In genomic region chr1:117879284-117879683, GRCh38 we compare ENCODE assay signal across 17 cellular contexts. TPM values are rescaled to one million over a fixed set of nuclear protein-coding genes. Genes with fewer than 3 reads are reported as not detected.
DNase-seq lines count a peak whose midpoint lies in the region; ATAC-seq and TF ChIP-seq lines count a peak whose summit lies in the region.
"Had no signal": no experiment of that assay in that cellular context is flagged by ENCODE, and none has a peak within 500 bp of the region (broad histone marks: within the 10 kb centered on the region; RNA-seq: fewer than 3 reads in every experiment).

No MANE protein-coding gene starts in this region.

- POLR2A ChIA-PET in HEK293 (lab: Yijun Ruan, JAX) = no interaction called here
- POLR2A ChIA-PET in IMR-90 (lab: Charles Lee; ENCODE audit: unreplicated experiment) = no interaction called here

- DNase-seq in IMR-90 (no peak), HUDEP-2 (lab: John Stamatoyannopoulos, UW; ENCODE audit: unreplicated experiment in 76 of 76) (no peak), cortex of kidney (lab: John Stamatoyannopoulos, UW) (no peak)
- no peak for DNase-seq in stimulated activated effector memory CD8-positive, alpha-beta T cell treated with anti-CD3 and anti-CD28 coated beads, Interleukin-12 subunit alpha, Interleukin-12 subunit beta, amount 100 ng/mL, for 72 hours (ENCODE audit: low spot score in 2 of 2)
- DNase-seq: 8988T; ACHN; BE2C; C1 segment of cervical spinal cord; Caco-2; Calu3; CD4-positive, alpha-beta memory T cell; CD4-positive, CD25-positive, alpha-beta regulatory T cell; DMS79 treated with DMSO at 0.1 percent for 48 hours; GF-D8 had no signal

- peaks cover 5 to 84% of the 10 kb centered on the region in 2 experiments for H3K36me3 ChIP-seq in HEK293 (ENCODE audit: control insufficient read depth in 2 of 2, insufficient read depth in 1 of 2, low read length in 2 of 2)
- H3K36me3 ChIP-seq in IMR-90 (ENCODE audit: control insufficient read depth, insufficient read depth, low read length) = peaks cover 18% of the 10 kb centered on the region

- no peak overlapping the region for H2AFZ ChIP-seq in IMR-90 (replicated peaks; ENCODE audit: low read length, poor library complexity)

- no peak for TF ChIP-seq POLR2A in IMR-90 (IDR thresholded peaks at IDR 0.05; ENCODE audit: low read depth, low read length)

- H2BK120ac ChIP-seq in IMR-90 (ENCODE audit: low read depth, low read length) = no peak overlapping the region

- no peak overlapping the region for H2AK9ac ChIP-seq in IMR-90 (replicated peaks; ENCODE audit: low read depth, low read length, poor library complexity)

- peak overlapping the region; percentile 6; the same call in 1 of the 2 replicates for H3K14ac ChIP-seq in IMR-90 (replicated peaks; ENCODE audit: low read depth, low read length)

- no peak overlapping the region; the same call in 1 of the 2 replicates for H4K5ac ChIP-seq in IMR-90 (ENCODE audit: low read depth, low read length)

- H4K8ac ChIP-seq in IMR-90 (ENCODE audit: low read depth in 2 of 2, low read length in 2 of 2) = no peak overlapping the region; a peak in 1 of 4 replicates

- peak overlapping the region; percentile 20; the same call in 1 of the 2 replicates for H3K18ac ChIP-seq in IMR-90 (ENCODE audit: low read depth, low read length)

- no peak for ATAC-seq in IMR-90 (ENCODE audit: low read depth)
- no peak for ATAC-seq in stimulated activated effector memory CD8-positive, alpha-beta T cell treated with anti-CD3 and anti-CD28 coated beads, Interleukin-12 subunit alpha, Interleukin-12 subunit beta, amount 100 ng/mL, for 72 hours

- CTCF ChIA-PET in HEK293 (lab: Yijun Ruan, JAX) (no interaction called here), IMR-90 (lab: Yijun Ruan, JAX) (no interaction called here)

- peak overlapping the region; percentile 13; the same call in 1 of the 2 replicates for H3K4ac ChIP-seq in IMR-90 (ENCODE audit: low read depth, low read length)

- no peaks in the 10 kb centered on the region for H3K27me3 ChIP-seq in IMR-90 (ENCODE audit: control insufficient read depth, insufficient read depth, low read length)
- H3K27me3 ChIP-seq: BE2C, BLaER1 had no signal

- peak overlapping the region; percentile 5; the same call in 1 of the 2 replicates for H2AK5ac ChIP-seq in IMR-90 (ENCODE audit: low read depth, low read length)

- H4K20me1 ChIP-seq in IMR-90 (ENCODE audit: insufficient read depth, low read length) = no peaks in the 10 kb centered on the region
- H4K20me1 ChIP-seq: BLaER1 had no signal

- in situ Hi-C loops in IMR-90 (cut with MboI; ENCODE audit: low sequenced_read_pairs) = loop anchor here (25.0 kb wide), 1 partner anchor 117 kb away; no protein-coding TSS in a partner anchor

- H3K4me3 ChIP-seq in HEK293 (ENCODE audit: low read depth, low read length) (no peak overlapping the region), IMR-90 (ENCODE audit: insufficient read depth, low read depth, low read length) (no peak overlapping the region)
- H3K4me3 ChIP-seq: BLaER1 had no signal

- intact Hi-C loops in IMR-90 (cut with micrococcal nuclease) = no loop called here

- TF ChIP-seq CTCF in HEK293 (tag by site-specific recombination; IDR thresholded peaks at IDR 0.05) (no peak), IMR-90 (conservative IDR thresholded peaks at IDR 0.05; ENCODE audit: low read depth, low read length) (no peak)

- BruUV-seq in IMR-90 (replicated peaks; lab: Mats Ljungman, UMichigan) = no TSS peak

- H3K4me2 ChIP-seq in IMR-90 (ENCODE audit: low read depth, low read length) = no peak overlapping the region
- H3K4me2 ChIP-seq: BLaER1 had no signal

- H2BK20ac ChIP-seq in IMR-90 (ENCODE audit: low read depth, low read length) = peak overlapping the region; percentile 8; the same call in 1 of the 2 replicates

- no peak overlapping the region for H3K56ac ChIP-seq in IMR-90 (ENCODE audit: extremely low read depth, insufficient read depth, low read length)

- no peak overlapping the region for H3K23ac ChIP-seq in IMR-90 (ENCODE audit: low read depth, low read length)

- H3K4me1 Mint-ChIP-seq in stimulated activated effector memory CD8-positive, alpha-beta T cell treated with anti-CD3 and anti-CD28 coated beads, Interleukin-12 subunit alpha, Interleukin-12 subunit beta, amount 100 ng/mL, for 72 hours = no peaks in the 10 kb centered on the region
- H3K4me1 Mint-ChIP-seq: CD14-positive monocyte; CD4-positive, alpha-beta memory T cell had no signal

- H4K91ac ChIP-seq in IMR-90 (ENCODE audit: insufficient read depth, low read depth, low read length) = no peak overlapping the region

- peaks cover 3% of the 10 kb centered on the region for H3K9me3 Mint-ChIP-seq in stimulated activated effector memory CD8-positive, alpha-beta T cell treated with anti-CD3 and anti-CD28 coated beads, Interleukin-12 subunit alpha, Interleukin-12 subunit beta, amount 100 ng/mL, for 72 hours

- H3K9me3 ChIP-seq in HEK293 (ENCODE audit: control insufficient read depth, insufficient read depth, low read depth, low read length) = no peaks in the 10 kb centered on the region
- peaks cover 4% of the 10 kb centered on the region; the same call in 1 of the 2 replicates for H3K9me3 ChIP-seq in IMR-90 (ENCODE audit: control insufficient read depth, insufficient read depth, low read length)
- H3K9me3 ChIP-seq: BE2C, Caco-2 had no signal

- no CpG with 5 or more reads among the region's 1 CpG for WGBS in IMR-90 (ENCODE audit: extremely low coverage in 2 of 2, insufficient read length in 1 of 2), 2 experiments

- H3K9ac ChIP-seq in IMR-90 (ENCODE audit: low read depth, low read length) = no peak overlapping the region; the same call in 1 of the 2 replicates
- H3K9ac ChIP-seq: BLaER1 had no signal

- H3K36me3 Mint-ChIP-seq in stimulated activated effector memory CD8-positive, alpha-beta T cell treated with anti-CD3 and anti-CD28 coated beads, Interleukin-12 subunit alpha, Interleukin-12 subunit beta, amount 100 ng/mL, for 72 hours = peaks cover 42% of the 10 kb centered on the region

- dilution Hi-C loops in IMR-90 (cut with HindIII; ENCODE audit: low sequenced_read_pairs, unreplicated experiment) = no loop called here

- H3K27ac ChIP-seq in HEK293 (ENCODE audit: extremely low read depth, low read depth, low read length) = no peak overlapping the region
- H3K27ac ChIP-seq in IMR-90 (ENCODE audit: insufficient read depth, low read length) = 0 out of 2 replicates have a peak overlapping the region, but pooled peaks have one; percentile 22
- H3K27ac ChIP-seq: BLaER1 had no signal

- TF ChIP-seq RAD21 in IMR-90 (IDR thresholded peaks at IDR 0.05; ENCODE audit: low read length) = no peak

- H3K79me1 ChIP-seq in IMR-90 (ENCODE audit: low read depth in 1 of 2, low read length in 2 of 2) = peaks cover 0 to 3% of the 10 kb centered on the region in 2 experiments; a peak in 2 of 4 replicates

- H2BK5ac ChIP-seq in IMR-90 (ENCODE audit: low read depth, low read length, poor library complexity, severe bottlenecking) = no peak overlapping the region

- peaks cover 3% of the 10 kb centered on the region; the same call in 1 of the 2 replicates for H3K9me1 ChIP-seq in IMR-90 (ENCODE audit: insufficient read depth, low read length)

- H2BK15ac ChIP-seq in IMR-90 (ENCODE audit: low read depth, low read length) = no peak overlapping the region

- no peaks in the 10 kb centered on the region for H3K4me1 ChIP-seq in HEK293 (ENCODE audit: control insufficient read depth, insufficient read depth, low read length)
- peaks cover 6% of the 10 kb centered on the region; the same call in 1 of the 2 replicates for H3K4me1 ChIP-seq in IMR-90 (ENCODE audit: control insufficient read depth, insufficient read depth, low read length)
- H3K4me1 ChIP-seq: BE2C, BLaER1, Caco-2 had no signal

- H3K27ac Mint-ChIP-seq in stimulated activated effector memory CD8-positive, alpha-beta T cell treated with anti-CD3 and anti-CD28 coated beads, Interleukin-12 subunit alpha, Interleukin-12 subunit beta, amount 100 ng/mL, for 72 hours = peak overlapping the region; percentile 6
- H3K27ac Mint-ChIP-seq: CD14-positive monocyte; CD4-positive, alpha-beta memory T cell; CD4-positive, CD25-positive, alpha-beta regulatory T cell had no signal

- no peak overlapping the region for H3K4me3 Mint-ChIP-seq in stimulated activated effector memory CD8-positive, alpha-beta T cell treated with anti-CD3 and anti-CD28 coated beads, Interleukin-12 subunit alpha, Interleukin-12 subunit beta, amount 100 ng/mL, for 72 hours
- H3K4me3 Mint-ChIP-seq: CD14-positive monocyte; CD4-positive, alpha-beta memory T cell; CD4-positive, CD25-positive, alpha-beta regulatory T cell had no signal

TF ChIP-seq in HEK293, 187 proteins besides CTCF, POLR2A, EP300 and RAD21 (continues in another document):
- TF ChIP-seq GFI1B (tag by site-specific recombination; IDR thresholded peaks at IDR 0.05) = no peak
- no peak for TF ChIP-seq ZNF600 (tag by site-specific recombination; IDR thresholded peaks at IDR 0.05)

TF ChIP-seq in IMR-90, 13 proteins besides CTCF, POLR2A, EP300 and RAD21 (continues in another document):
- TF ChIP-seq RCOR1 (IDR thresholded peaks at IDR 0.05; ENCODE audit: insufficient replicate concordance, low read length) (no peak), NFE2L2 (IDR thresholded peaks at IDR 0.05; ENCODE audit: low read depth, low read length) (no peak), USF2 (IDR thresholded peaks at IDR 0.05; ENCODE audit: low read depth, low read length) (no peak), CHD1 (IDR thresholded peaks at IDR 0.05; ENCODE audit: low read depth, low read length) (no peak), FOS (IDR thresholded peaks at IDR 0.05; ENCODE audit: low read depth, low read length) (no peak)

RNA-seq across cellular contexts. Expression of gene GDAP2, which starts 50.1 kb away (rescaled TPM):
- 26.7 and 27.1 TPM in 2 replicates for total RNA-seq in IMR-90 (2012; rRNA removed)
- polyA plus RNA-seq in IMR-90 (2012; rRNA removed) = 5.4 and 6.0 TPM in 2 replicates
- polyA plus RNA-seq in IMR-90 (2012; cell fraction: cytosol; rRNA removed) = 1.0 and 1.3 TPM in 2 replicates
- 0.49 and 4.0 TPM in 2 replicates for polyA plus RNA-seq in IMR-90 (2012; cell fraction: nucleus; rRNA removed; ENCODE audit: low replicate concordance)

RNA-seq across cellular contexts. Expression of gene WDR3, which starts 50.3 kb away (rescaled TPM):
- 74.7 and 88.5 TPM in 2 replicates for total RNA-seq in IMR-90 (2012; rRNA removed)
- 15.3 and 16.7 TPM in 2 replicates for polyA plus RNA-seq in IMR-90 (2012; rRNA removed)
- polyA plus RNA-seq in IMR-90 (2012; cell fraction: cytosol; rRNA removed) = 3.8 and 9.3 TPM in 2 replicates
- polyA plus RNA-seq in IMR-90 (2012; cell fraction: nucleus; rRNA removed; ENCODE audit: low replicate concordance) = 2.4 and 12.0 TPM in 2 replicates
